ENCODE assay signal across 9 cellular contexts in the genomic region with DNA sequence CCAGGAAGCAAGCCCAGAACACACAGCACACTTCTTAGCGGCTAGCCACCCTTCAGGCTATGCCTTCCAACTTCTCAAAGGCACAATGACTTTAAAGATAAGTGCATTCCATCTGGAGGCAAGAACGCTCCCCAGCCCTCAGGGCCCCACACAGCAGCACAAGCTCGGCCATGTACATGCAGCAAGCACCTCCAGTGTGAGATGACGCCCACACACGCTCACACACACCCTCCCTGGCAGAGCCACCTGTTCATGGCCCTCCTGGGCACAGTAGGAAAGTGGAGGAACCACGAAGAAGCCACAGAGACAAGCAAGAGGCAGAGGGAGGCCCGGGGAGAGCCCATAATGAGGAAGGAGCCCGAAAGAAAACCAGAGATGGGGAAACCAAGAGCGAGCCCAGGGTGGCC. TPM values are rescaled to one million over a fixed set of nuclear protein-coding genes. Genes with fewer than 3 reads are reported as not detected.
DNase-seq lines count a peak whose midpoint lies in the region; ATAC-seq and TF ChIP-seq lines count a peak whose summit lies in the region.
"Had no signal": no experiment of that assay in that cellular context is flagged by ENCODE, and none has a peak within 500 bp of the region (broad histone marks: within the 10 kb centered on the region; RNA-seq: fewer than 3 reads in every experiment).

No MANE protein-coding gene starts in this region.

- H4K20me1 ChIP-seq in PC-3 (ENCODE audit: low read length): no peaks in the 10 kb centered on the region

- CTCF ChIA-PET in AG04450 (lab: Charles Lee) (interaction anchor here (0.7 kb wide), 1 partner anchor 9 kb away, joined by 3 read pairs; no protein-coding TSS in a partner anchor), T-cell (lab: Charles Lee) (interaction anchor here in 1 of 2 donors (1.3 kb wide), 1 partner anchor 17 kb away, joined by 9 read pairs; no protein-coding TSS in a partner anchor), PC-3 (lab: Charles Lee) (no interaction called here)

- 0 out of 2 replicates have a peak, but pooled peaks cover 4% of the 10 kb centered on the region for H3K79me2 ChIP-seq in PC-3 (ENCODE audit: low read length)

- no peaks in the 10 kb centered on the region for H3K9me3 Mint-ChIP-seq in T-cell

- no peaks in the 10 kb centered on the region; the same call in 1 of the 2 replicates for H3K9me3 ChIP-seq in AG04450 (ENCODE audit: control insufficient read depth, insufficient read depth, low read length)
- no peaks in the 10 kb centered on the region for H3K9me3 ChIP-seq in PC-3 (ENCODE audit: low read length)

- 0 out of 2 replicates have a peak, but pooled peaks cover 10% of the 10 kb centered on the region for H3K4me1 ChIP-seq in PC-3 (ENCODE audit: insufficient read depth, low read length)

- H3K4me3 Mint-ChIP-seq in T-cell: peak overlapping the region in 1 of 3 donors; percentile 85

- H3K4me2 ChIP-seq in PC-3 (ENCODE audit: low read length): no peak overlapping the region

- H2AFZ ChIP-seq in PC-3 (ENCODE audit: low read length): no peak overlapping the region

- H3K4me3 ChIP-seq in AG04450 (ENCODE audit: low read depth, low read length) (no peak overlapping the region), PC-3 (ENCODE audit: low read length) (no peak overlapping the region)

- peaks cover 51 to 64% (median 57%) of the 10 kb centered on the region in 3 donors for H3K4me1 Mint-ChIP-seq in T-cell

- ATAC-seq in GM21723 (IDR thresholded peaks at IDR 0.05; ENCODE audit: unreplicated experiment) (peak; percentile 28), T-cell (replicated peaks in 1 of 4) (no peak), esophagus mucosa (peak; percentile 17), HG02870 (IDR thresholded peaks at IDR 0.05; ENCODE audit: unreplicated experiment) (no peak), GM18861 (IDR thresholded peaks at IDR 0.05; ENCODE audit: unreplicated experiment) (no peak), PC-3 (no peak)

- peak overlapping the region; percentile 98 to 99 for H3K27ac Mint-ChIP-seq in T-cell

- no peaks in the 10 kb centered on the region for H3K36me3 Mint-ChIP-seq in T-cell

- no peak overlapping the region for H3K9ac ChIP-seq in PC-3 (ENCODE audit: low read length)

- H3K27me3 ChIP-seq in AG04450 (ENCODE audit: control insufficient read depth, insufficient read depth, low read length): no peaks in the 10 kb centered on the region
- no peaks in the 10 kb centered on the region for H3K27me3 ChIP-seq in PC-3 (ENCODE audit: low read length)

- no peaks in the 10 kb centered on the region for H3K27me3 Mint-ChIP-seq in T-cell

- no TSS peak for BruUV-seq in PC-3 (replicated peaks; lab: Mats Ljungman, UMichigan)

- no peak for TF ChIP-seq CTCF in AG04450 (IDR thresholded peaks at IDR 0.05; ENCODE audit: low read depth, low read length)
- no peak for TF ChIP-seq CTCF in PC-3 (conservative IDR thresholded peaks at IDR 0.05; ENCODE audit: low read depth, low read length)

- intact Hi-C loops in PC-3 (cut with micrococcal nuclease): no loop called here

- no peaks in the 10 kb centered on the region for H3F3A ChIP-seq in PC-3 (ENCODE audit: low read length, unreplicated experiment)

- H3K36me3 ChIP-seq in PC-3 (ENCODE audit: low read depth, low read length): no peaks in the 10 kb centered on the region

- H3K9me2 ChIP-seq in PC-3 (replicated peaks; ENCODE audit: low read length): no peaks in the 10 kb centered on the region

- DNase-seq in AG04450 (ENCODE audit: low read depth, low spot score): no peak
- peak in 10 of 34 experiments; percentile 13 to 38 (median 26) for DNase-seq in T-cell
- DNase-seq in stimulated activated CD4-positive, alpha-beta T cell treated with anti-CD3 and anti-CD28 coated beads, Interleukin-4, amount 100 ng/mL, for 1 hour: peak; percentile 34
- DNase-seq in PC-3: no peak

- H3K27ac ChIP-seq in AG04450 (ENCODE audit: low read depth, low read length) (peak overlapping the region; percentile 98), PC-3 (ENCODE audit: low read length) (no peak overlapping the region)
- H3K27ac ChIP-seq: VCaP had no signal

- POLR2A ChIA-PET in AG04450 (lab: Yijun Ruan, JAX): interaction anchor here (0.9 kb wide), 1 partner anchor 21 kb away, joined by 3 read pairs; the partner anchor contains the start of gene BIN1
- POLR2A ChIA-PET in T-cell (lab: Charles Lee): interaction anchor here in 1 of 2 donors (0.5 kb wide), 1 partner anchor 136 kb away, joined by 3 read pairs; no protein-coding TSS in a partner anchor
- POLR2A ChIA-PET in PC-3 (lab: Charles Lee; ENCODE audit: unreplicated experiment): no interaction called here

RNA-seq across cellular contexts. Expression of gene BIN1, which starts 21.7 kb away (rescaled TPM):
- 32.4 and 35.7 TPM in 2 replicates for polyA plus RNA-seq in AG04450 (2011; rRNA removed)
- polyA minus RNA-seq in AG04450 (2011; rRNA and poly(A)+ RNA removed): 33.1 and 43.8 TPM in 2 replicates
- total RNA-seq in T-cell: 100 to 1,000 TPM; 144 to 172 (median 151) TPM
- total RNA-seq in esophagus mucosa: 4.5 TPM
- total RNA-seq in PC-3 (2014; rRNA removed): 58.9 and 77.5 TPM in 2 replicates

Comparison
In these comparisons a context has a peak if more than half of its experiments do, and no peak if none do; other contexts are left out.
1. ATAC-seq: peak in GM21723 (single experiment) and esophagus mucosa (single experiment); none in T-cell (0 of 4), HG02870 (single experiment), GM18861 (single experiment) and PC-3 (single experiment).
2. RNA of gene BIN1, which starts 21.7 kb away (total RNA-seq): 144 to 172 TPM in T-cell and 58.9 to 77.5 TPM in PC-3; 4.5 TPM in esophagus mucosa (single experiment); every median in the first group is over 10 times any median in the second.